In genomic region chr1:113981962-113982931, GRCh38 we compare ENCODE assay signal across 1 cellular context.
TF ChIP-seq lines count a peak whose summit lies in the region.

No MANE protein-coding gene starts in this region.

TF ChIP-seq in K562, 482 proteins besides CTCF, POLR2A, EP300 and RAD21:
- peak in 1 of 2 experiments; percentile 52; a peak in 2 of 4 replicates for TF ChIP-seq RCOR1 (IDR thresholded peaks at IDR 0.05; ENCODE audit: borderline replicate concordance in 1 of 2, low read depth in 2 of 2, low read length in 2 of 2)
- TF ChIP-seq ZNF197 (CRISPR knock-in tag; IDR thresholded peaks at IDR 0.05; ENCODE audit: low read depth): no peak
- no peak for TF ChIP-seq ZNF436 (CRISPR knock-in tag; IDR thresholded peaks at IDR 0.05)
- TF ChIP-seq CEBPB (tag; IDR thresholded peaks at IDR 0.05): peak; percentile 93
- no peak for TF ChIP-seq ZKSCAN3 (CRISPR knock-in tag; IDR thresholded peaks at IDR 0.05)
- TF ChIP-seq CHAMP1 (IDR thresholded peaks at IDR 0.05): no peak
- 0 out of 4 replicates have a peak, but pooled peaks of 1 of the 2 experiments have one; percentile 30 for TF ChIP-seq HDAC1 (IDR thresholded peaks at IDR 0.05)
- peak; percentile 67 for TF ChIP-seq SMAD4 (CRISPR knock-in tag; conservative IDR thresholded peaks at IDR 0.05)
- peak; percentile 32; the same call in 1 of the 2 replicates for TF ChIP-seq CBFA2T2 (conservative IDR thresholded peaks at IDR 0.05)
- no peak for TF ChIP-seq SMC3 (conservative IDR thresholded peaks at IDR 0.05; ENCODE audit: insufficient read depth, low read depth, low read length)
- TF ChIP-seq NCOR1 (IDR thresholded peaks at IDR 0.05): 0 out of 2 replicates have a peak, but pooled peaks have one; percentile 15
- no peak for TF ChIP-seq TOE1 (IDR thresholded peaks at IDR 0.05; ENCODE audit: borderline replicate concordance)
- no peak for TF ChIP-seq TOE1 (CRISPR knock-in tag; IDR thresholded peaks at IDR 0.05; ENCODE audit: borderline replicate concordance, low read depth)
- 0 out of 2 replicates have a peak, but pooled peaks have one; percentile 33 for TF ChIP-seq CEBPG (CRISPR knock-in tag; IDR thresholded peaks at IDR 0.05)
- peak; percentile 73 to 90 for TF ChIP-seq CEBPG (tag; conservative IDR thresholded peaks at IDR 0.05 in 1 of 2, IDR thresholded peaks at IDR 0.05 in 1 of 2)
- TF ChIP-seq CBFA2T3 (IDR thresholded peaks at IDR 0.05): peak; percentile 62
- TF ChIP-seq CREB3L1 (IDR thresholded peaks at IDR 0.05; ENCODE audit: borderline replicate concordance, low read depth): peak; percentile 19; the same call in 1 of the 2 replicates
- no peak for TF ChIP-seq ZNF347 (CRISPR knock-in tag; IDR thresholded peaks at IDR 0.05; ENCODE audit: low read depth)
- no peak for TF ChIP-seq HDAC3 (IDR thresholded peaks at IDR 0.05; ENCODE audit: borderline replicate concordance, partially characterized antibody)
- no peak for TF ChIP-seq DNMT1 (IDR thresholded peaks at IDR 0.05)
